Comparison of ENCODE assay signal across 1 cellular context in genomic region chr4:88797725-88798124, GRCh38.
TF ChIP-seq lines count a peak whose summit lies in the region.

No MANE protein-coding gene starts in this region.

TF ChIP-seq in K562, 482 proteins besides CTCF, POLR2A, EP300 and RAD21 (continued from another document):
- TF ChIP-seq, protein P1, sequence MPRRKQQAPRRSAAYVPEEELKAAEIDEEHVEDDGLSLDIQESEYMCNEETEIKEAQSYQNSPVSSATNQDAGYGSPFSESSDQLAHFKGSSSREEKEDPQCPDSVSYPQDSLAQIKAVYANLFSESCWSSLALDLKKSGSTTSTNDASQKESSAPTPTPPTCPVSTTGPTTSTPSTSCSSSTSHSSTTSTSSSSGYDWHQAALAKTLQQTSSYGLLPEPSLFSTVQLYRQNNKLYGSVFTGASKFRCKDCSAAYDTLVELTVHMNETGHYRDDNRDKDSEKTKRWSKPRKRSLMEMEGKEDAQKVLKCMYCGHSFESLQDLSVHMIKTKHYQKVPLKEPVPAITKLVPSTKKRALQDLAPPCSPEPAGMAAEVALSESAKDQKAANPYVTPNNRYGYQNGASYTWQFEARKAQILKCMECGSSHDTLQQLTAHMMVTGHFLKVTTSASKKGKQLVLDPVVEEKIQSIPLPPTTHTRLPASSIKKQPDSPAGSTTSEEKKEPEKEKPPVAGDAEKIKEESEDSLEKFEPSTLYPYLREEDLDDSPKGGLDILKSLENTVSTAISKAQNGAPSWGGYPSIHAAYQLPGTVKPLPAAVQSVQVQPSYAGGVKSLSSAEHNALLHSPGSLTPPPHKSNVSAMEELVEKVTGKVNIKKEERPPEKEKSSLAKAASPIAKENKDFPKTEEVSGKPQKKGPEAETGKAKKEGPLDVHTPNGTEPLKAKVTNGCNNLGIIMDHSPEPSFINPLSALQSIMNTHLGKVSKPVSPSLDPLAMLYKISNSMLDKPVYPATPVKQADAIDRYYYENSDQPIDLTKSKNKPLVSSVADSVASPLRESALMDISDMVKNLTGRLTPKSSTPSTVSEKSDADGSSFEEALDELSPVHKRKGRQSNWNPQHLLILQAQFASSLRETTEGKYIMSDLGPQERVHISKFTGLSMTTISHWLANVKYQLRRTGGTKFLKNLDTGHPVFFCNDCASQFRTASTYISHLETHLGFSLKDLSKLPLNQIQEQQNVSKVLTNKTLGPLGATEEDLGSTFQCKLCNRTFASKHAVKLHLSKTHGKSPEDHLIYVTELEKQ (CRISPR knock-in tag; IDR thresholded peaks at IDR 0.05) = no peak
- TF ChIP-seq KLF1 (tag; IDR thresholded peaks at IDR 0.05) = no peak
- peak; percentile 29; the same call in 1 of the 2 replicates for TF ChIP-seq C11orf30 (IDR thresholded peaks at IDR 0.05; ENCODE audit: low read depth)
